ENCODE assay signal across 9 cellular contexts in genomic region chr7:155204744-155205367, GRCh38.
A peak's percentile ranks its signal among the peaks of the same experiment; 100 is the strongest.
DNase-seq lines count a peak whose midpoint lies in the region; ATAC-seq and TF ChIP-seq lines count a peak whose summit lies in the region.
"Had no signal": no experiment of that assay in that cellular context is flagged by ENCODE, and none has a peak within 500 bp of the region (broad histone marks: within the 10 kb centered on the region; RNA-seq: fewer than 3 reads in every experiment).

No MANE protein-coding gene starts in this region.

- intact Hi-C loops in OCI-LY7 (cut with micrococcal nuclease; ENCODE audit: unreplicated experiment) = loop anchor here (1.0 to 5.0 kb wide), 2 partner anchors 94 to 522 kb away; no protein-coding TSS in a partner anchor

- no peak overlapping the region for H4K12ac ChIP-seq in trophoblast cell (ENCODE audit: low read depth, low read length)

- peak overlapping the region; percentile 24 for H2BK12ac ChIP-seq in trophoblast cell (ENCODE audit: low read length)

- H3K14ac ChIP-seq in trophoblast cell (ENCODE audit: low read length) = no peak overlapping the region

- H4K20me1 ChIP-seq in OCI-LY7 (ENCODE audit: insufficient read depth, low read length) = no peaks in the 10 kb centered on the region

- no peak overlapping the region for H3K23ac ChIP-seq in trophoblast cell (ENCODE audit: low read length)

- peak overlapping the region; percentile 85 for H4K91ac ChIP-seq in trophoblast cell (ENCODE audit: low read depth, low read length)

- peak overlapping the region; percentile 38 for H2AK5ac ChIP-seq in trophoblast cell (ENCODE audit: low read length)

- peaks cover 43% of the 10 kb centered on the region for H3K4me1 ChIP-seq in OCI-LY7 (ENCODE audit: insufficient read depth, low read length, poor library complexity, severe bottlenecking)
- H3K4me1 ChIP-seq in esophagus (ENCODE audit: control insufficient read depth in 2 of 2, insufficient read depth in 2 of 2, low read length in 1 of 2) = no peaks in the 10 kb centered on the region
- peaks cover 17 to 25% of the 10 kb centered on the region in 2 experiments for H3K4me1 ChIP-seq in trophoblast cell (ENCODE audit: control insufficient read depth in 1 of 2, insufficient read depth in 2 of 2, low read length in 2 of 2)

- H3K9me2 ChIP-seq in OCI-LY7 (ENCODE audit: insufficient read depth, low read length) = no peaks in the 10 kb centered on the region

- BruUV-seq in OCI-LY7 (replicated peaks; lab: Mats Ljungman, UMichigan) = no TSS peak

- H2BK5ac ChIP-seq in trophoblast cell (ENCODE audit: low read depth, low read length, poor library complexity) = no peak overlapping the region

- H2AFZ ChIP-seq in OCI-LY7 (ENCODE audit: low read length) = no peak overlapping the region; the same call in 1 of the 2 replicates
- H2AFZ ChIP-seq in trophoblast cell (ENCODE audit: insufficient read depth, low read length, poor library complexity) = peak overlapping the region; percentile 3

- H3K4me2 ChIP-seq in OCI-LY7 (ENCODE audit: low read length) (peak overlapping the region; percentile 72), trophoblast cell (ENCODE audit: low read length) (no peak overlapping the region)

- no peaks in the 10 kb centered on the region for H3K79me2 ChIP-seq in OCI-LY7 (ENCODE audit: insufficient read depth, low read depth, low read length)
- peaks cover 5% of the 10 kb centered on the region for H3K79me2 ChIP-seq in trophoblast cell (ENCODE audit: control insufficient read depth, insufficient read depth, low read length, poor library complexity)

- POLR2A ChIA-PET in OCI-LY7 (lab: Charles Lee) = interaction anchor here (0.6 to 3.5 kb wide), 7 partner anchors 39 to 297 kb away, joined by 3 to 18 read pairs (median 5); partner anchors contain the start of gene INSIG1

- ATAC-seq in GM21526 (IDR thresholded peaks at IDR 0.05; ENCODE audit: low FRiP score, unreplicated experiment) = no peak

- H2BK120ac ChIP-seq in trophoblast cell (ENCODE audit: insufficient read depth, low read length, poor library complexity) = peak overlapping the region; percentile 21

- DNase-seq in GM06990 (ENCODE audit: extremely low read depth, insufficient read length) = no peak
- no peak for DNase-seq in OCI-LY7 (ENCODE audit: low spot score)
- no peak for DNase-seq in trophoblast cell
- no peak for DNase-seq in NCI-H526 (lab: John Stamatoyannopoulos, UW)
- no peak for DNase-seq in NCI-H345 treated with DMSO at 0.1 percent for 48 hours (lab: John Stamatoyannopoulos, UW; ENCODE audit: unreplicated experiment)
- no peak for DNase-seq in DMS153 treated with DMSO at 0.1 percent for 48 hours (lab: John Stamatoyannopoulos, UW; ENCODE audit: unreplicated experiment)
- DNase-seq: NCI-H510A treated with DMSO at 0.1 percent for 48 hours had no signal

- 65 to 68% methylated on average over 14 of the region's 14 CpGs for WGBS in esophagus, 2 donors
- 100% methylated on average over 2 of the region's 14 CpGs for WGBS in trophoblast cell (ENCODE audit: extremely low coverage, insufficient coverage, insufficient read length)

- H3K9ac ChIP-seq in trophoblast cell (ENCODE audit: low read length) = no peak overlapping the region

- H3K9me3 ChIP-seq in OCI-LY7 (ENCODE audit: low read length) = no peaks in the 10 kb centered on the region
- H3K9me3 ChIP-seq in esophagus (ENCODE audit: control insufficient read depth in 2 of 2, insufficient read depth in 1 of 2, low read depth in 1 of 2, low read length in 1 of 2) = peaks cover 0 to 5% of the 10 kb centered on the region in 2 donors
- peaks cover 10% of the 10 kb centered on the region for H3K9me3 ChIP-seq in trophoblast cell (ENCODE audit: insufficient read depth, low read depth, low read length)

- H3K36me3 ChIP-seq in GM06990 (ENCODE audit: control insufficient read depth, insufficient read depth, low read length) = no peaks in the 10 kb centered on the region
- H3K36me3 ChIP-seq in OCI-LY7 (ENCODE audit: insufficient read depth, low read length) = no peaks in the 10 kb centered on the region
- no peaks in the 10 kb centered on the region for H3K36me3 ChIP-seq in esophagus (ENCODE audit: control insufficient read depth in 2 of 2, insufficient read depth in 2 of 2, low read length in 1 of 2)
- no peaks in the 10 kb centered on the region for H3K36me3 ChIP-seq in trophoblast cell (ENCODE audit: control insufficient read depth in 1 of 2, insufficient read depth in 2 of 2, low read length in 2 of 2)

- H3K27ac ChIP-seq in OCI-LY7 (ENCODE audit: low read depth, low read length, poor library complexity, severe bottlenecking) = peak overlapping the region; percentile 92
- H3K27ac ChIP-seq in esophagus (ENCODE audit: low read depth in 2 of 2, low read length in 1 of 2) = peak overlapping the region; percentile 38 to 65
- H3K27ac ChIP-seq in trophoblast cell (ENCODE audit: low read depth, low read length) = no peak overlapping the region

- H3K4me3 ChIP-seq in GM06990 (replicated peaks; ENCODE audit: low read depth, low read length) = peak overlapping the region; percentile 71; the same call in 1 of the 2 replicates
- H3K4me3 ChIP-seq in OCI-LY7 (ENCODE audit: low read depth, low read length, poor library complexity, severe bottlenecking) = peak overlapping the region; percentile 69
- H3K4me3 ChIP-seq in esophagus (ENCODE audit: low read depth in 1 of 2, low read length in 2 of 2) = no peak overlapping the region
- H3K4me3 ChIP-seq in trophoblast cell (ENCODE audit: low read depth, low read length) = no peak overlapping the region

- H3K18ac ChIP-seq in trophoblast cell (ENCODE audit: low read length) = no peak overlapping the region

- H3K27me3 ChIP-seq in GM06990 (replicated peaks; ENCODE audit: control insufficient read depth, insufficient read depth, low read length) = no peaks in the 10 kb centered on the region
- no peaks in the 10 kb centered on the region for H3K27me3 ChIP-seq in esophagus (ENCODE audit: control insufficient read depth in 1 of 2, insufficient read depth in 2 of 2, low read length in 2 of 2)
- no peaks in the 10 kb centered on the region for H3K27me3 ChIP-seq in trophoblast cell (ENCODE audit: insufficient read depth, low read length)

- no peak overlapping the region for H3K4ac ChIP-seq in trophoblast cell (ENCODE audit: low read depth, low read length)

- peak overlapping the region; percentile 30 for H4K8ac ChIP-seq in trophoblast cell (ENCODE audit: low read depth, low read length)

- H3K79me1 ChIP-seq in trophoblast cell (ENCODE audit: low read length) = peaks cover 23% of the 10 kb centered on the region

- CTCF ChIA-PET in OCI-LY7 (lab: Charles Lee; ENCODE audit: unreplicated experiment) = no interaction called here

- TF ChIP-seq CTCF in GM06990 (IDR thresholded peaks at IDR 0.05; ENCODE audit: insufficient read depth, low read length, poor library complexity, severe bottlenecking) (no peak), OCI-LY7 (conservative IDR thresholded peaks at IDR 0.05; ENCODE audit: low read length) (no peak)

Comparison
In these comparisons a context has a peak if more than half of its experiments do, and no peak if none do; other contexts are left out.
1. H3K4me3 ChIP-seq: peak in GM06990 (single experiment) and OCI-LY7 (single experiment); none in esophagus (0 of 2) and trophoblast cell (single experiment).